16 cellular contexts compared by ENCODE assay signal in genomic region chr1:199932462-199932861, GRCh38.
A peak's percentile ranks its signal among the peaks of the same experiment; 100 is the strongest.
DNase-seq lines count a peak whose midpoint lies in the region; ATAC-seq and TF ChIP-seq lines count a peak whose summit lies in the region.
"Had no signal": no experiment of that assay in that cellular context is flagged by ENCODE, and none has a peak within 500 bp of the region (broad histone marks: within the 10 kb centered on the region; RNA-seq: fewer than 3 reads in every experiment).

No MANE protein-coding gene starts in this region.

- H3K4me3 Mint-ChIP-seq in dendritic cell treated with granulocyte-macrophage colony-stimulating factor and Interleukin-4, amounts not matched to agents 40 ng/mL and 50 ng/mL, for 4 days = peak overlapping the region; percentile 64

- intact Hi-C loops in dendritic cell treated with granulocyte-macrophage colony-stimulating factor and Interleukin-4, amounts not matched to agents 40 ng/mL and 50 ng/mL, for 4 days (cut with micrococcal nuclease) = no loop called here

- TF ChIP-seq CTCF in SK-N-SH (IDR thresholded peaks at IDR 0.05) = no peak
- no peak for TF ChIP-seq CTCF in NB4 (IDR thresholded peaks at IDR 0.05; ENCODE audit: low read depth, low read length)
- TF ChIP-seq CTCF in osteoblast (IDR thresholded peaks at IDR 0.05; ENCODE audit: extremely low read depth, low read depth, low read length) = no peak

- H3K9ac ChIP-seq in SK-N-SH = no peak overlapping the region

- H3K9me3 ChIP-seq in SK-N-SH = no peaks in the 10 kb centered on the region
- H3K9me3 ChIP-seq in osteoblast (ENCODE audit: low read depth, low read length) = no peaks in the 10 kb centered on the region
- H3K9me3 ChIP-seq: upper lobe of right lung had no signal

- H3K27me3 ChIP-seq in SK-N-SH (ENCODE audit: insufficient read depth) (no peaks in the 10 kb centered on the region), osteoblast (ENCODE audit: insufficient read depth, low read length) (no peaks in the 10 kb centered on the region)
- H3K27me3 ChIP-seq: upper lobe of right lung had no signal

- H3K4me2 ChIP-seq in SK-N-SH (0 out of 2 replicates have a peak overlapping the region, but pooled peaks have one; percentile 8), osteoblast (ENCODE audit: insufficient read depth, low read length) (peak overlapping the region; percentile 52)
- H3K4me2 ChIP-seq: PC-9 had no signal

- DNase-seq in SK-N-SH (no peak), NB4 (ENCODE audit: low read depth) (no peak), osteoblast (ENCODE audit: insufficient read length, low spot score, missing footprints) (no peak), NOMO-1 treated with dmso at 0.1 percent for 144 hours (lab: John Stamatoyannopoulos, UW; ENCODE audit: unreplicated experiment) (no peak)
- DNase-seq: activated CD4-positive, alpha-beta T cell treated with anti-CD3 and anti-CD28 coated beads for 48 hours; left cardiac atrium; NCI-H1417; NCI-H446; PC-9; spleen; upper lobe of right lung had no signal

- H3K4me1 Mint-ChIP-seq in dendritic cell treated with granulocyte-macrophage colony-stimulating factor and Interleukin-4, amounts not matched to agents 40 ng/mL and 50 ng/mL, for 4 days (ENCODE audit: low read depth) = peaks cover 15% of the 10 kb centered on the region

- H3K9me2 ChIP-seq in SK-N-SH = no peaks in the 10 kb centered on the region

- no peak overlapping the region for H3K4me3 ChIP-seq in SK-N-SH (ENCODE audit: low read depth in 2 of 2, low read length in 1 of 2)
- H3K4me3 ChIP-seq in NB4 (ENCODE audit: low read depth, low read length) = peak overlapping the region; percentile 70
- H3K4me3 ChIP-seq in osteoblast (ENCODE audit: insufficient read depth, low read length) = peak overlapping the region; percentile 36
- H3K4me3 ChIP-seq: PC-9, upper lobe of right lung had no signal

- no peak for TF ChIP-seq EP300 in SK-N-SH (IDR thresholded peaks at IDR 0.05; ENCODE audit: borderline replicate concordance in 1 of 2, low read depth in 1 of 2, low read length in 1 of 2)

- H3K36me3 ChIP-seq in SK-N-SH (replicated peaks in 1 of 2; ENCODE audit: control insufficient read depth in 1 of 2, insufficient read depth in 2 of 2, low read length in 1 of 2) (no peaks in the 10 kb centered on the region), osteoblast (ENCODE audit: insufficient read depth, low read length) (no peaks in the 10 kb centered on the region)
- H3K36me3 ChIP-seq: spleen, upper lobe of right lung had no signal

- no peaks in the 10 kb centered on the region for H3K9me3 Mint-ChIP-seq in dendritic cell treated with granulocyte-macrophage colony-stimulating factor and Interleukin-4, amounts not matched to agents 40 ng/mL and 50 ng/mL, for 4 days
- H3K9me3 Mint-ChIP-seq: stimulated activated memory B cell treated with anti-CD40 and anti-IgM and Interleukin-4, amounts not matched to agents 10 μg/mL and 1 μg/mL and 100 μg/mL, for 72 hours had no signal

- POLR2A ChIA-PET in SK-N-SH (lab: Yijun Ruan, JAX) = no interaction called here

- no peak for TF ChIP-seq POLR2A in NB4 (IDR thresholded peaks at IDR 0.05; ENCODE audit: extremely low read depth, insufficient read length)

- H3F3A ChIP-seq in SK-N-SH (replicated peaks; ENCODE audit: insufficient read depth) = no peaks in the 10 kb centered on the region

- H3K27ac ChIP-seq in SK-N-SH (ENCODE audit: low read depth in 2 of 2, low read length in 1 of 2) (no peak overlapping the region), osteoblast (ENCODE audit: low read depth, low read length) (no peak overlapping the region)
- H3K27ac ChIP-seq: PC-9, upper lobe of right lung had no signal

- H2AFZ ChIP-seq in SK-N-SH (ENCODE audit: low read depth) = no peak overlapping the region
- H2AFZ ChIP-seq in osteoblast (ENCODE audit: low read length) = no peak overlapping the region
- H2AFZ ChIP-seq: PC-9 had no signal

- H3K79me2 ChIP-seq in SK-N-SH (ENCODE audit: insufficient read depth) (no peaks in the 10 kb centered on the region), osteoblast (ENCODE audit: insufficient read depth, low read length) (no peaks in the 10 kb centered on the region)

- no peaks in the 10 kb centered on the region for H4K20me1 ChIP-seq in SK-N-SH (ENCODE audit: insufficient read depth)
- no peaks in the 10 kb centered on the region for H4K20me1 ChIP-seq in osteoblast (ENCODE audit: insufficient read depth, low read length)

- peak overlapping the region; percentile 57 for H3K27ac Mint-ChIP-seq in dendritic cell treated with granulocyte-macrophage colony-stimulating factor and Interleukin-4, amounts not matched to agents 40 ng/mL and 50 ng/mL, for 4 days
- H3K27ac Mint-ChIP-seq: stimulated activated memory B cell treated with anti-CD40 and anti-IgM and Interleukin-4, amounts not matched to agents 10 μg/mL and 1 μg/mL and 100 μg/mL, for 72 hours had no signal

- CTCF ChIA-PET in SK-N-SH (lab: Yijun Ruan, JAX) = no interaction called here

- WGBS in SK-N-SH (ENCODE audit: low lambda C conversion rate) = 63% methylated on average over 2 of the region's 2 CpGs

- no peaks in the 10 kb centered on the region for H3K27me3 Mint-ChIP-seq in dendritic cell treated with granulocyte-macrophage colony-stimulating factor and Interleukin-4, amounts not matched to agents 40 ng/mL and 50 ng/mL, for 4 days

- no peaks in the 10 kb centered on the region for H3K36me3 Mint-ChIP-seq in dendritic cell treated with granulocyte-macrophage colony-stimulating factor and Interleukin-4, amounts not matched to agents 40 ng/mL and 50 ng/mL, for 4 days (ENCODE audit: low read depth)
- H3K36me3 Mint-ChIP-seq: stimulated activated memory B cell treated with anti-CD40 and anti-IgM and Interleukin-4, amounts not matched to agents 10 μg/mL and 1 μg/mL and 100 μg/mL, for 72 hours had no signal

- no peaks in the 10 kb centered on the region for H3K4me1 ChIP-seq in SK-N-SH (ENCODE audit: control insufficient read depth in 1 of 2, insufficient read depth in 2 of 2, low read depth in 1 of 2, low read length in 1 of 2)
- H3K4me1 ChIP-seq in osteoblast (ENCODE audit: insufficient read depth, low read length) = no peaks in the 10 kb centered on the region
- H3K4me1 ChIP-seq: upper lobe of right lung had no signal

- no peak for TF ChIP-seq RAD21 in SK-N-SH (IDR thresholded peaks at IDR 0.05; ENCODE audit: low read length)

- ATAC-seq in SK-N-SH treated with all-trans-retinoic acid at 6 μM for 48 hours = no peak
- no peak for ATAC-seq in GM19328 (IDR thresholded peaks at IDR 0.05; ENCODE audit: unreplicated experiment)
- ATAC-seq in esophagus mucosa = no peak
- ATAC-seq: left cardiac atrium; stimulated activated memory B cell treated with anti-CD40 and anti-IgM and Interleukin-4, amounts not matched to agents 10 μg/mL and 1 μg/mL and 100 μg/mL, for 72 hours had no signal

TF ChIP-seq in SK-N-SH, 30 proteins besides CTCF, POLR2A, EP300 and RAD21 (continues in another document):
- no peak for TF ChIP-seq SMC3 (IDR thresholded peaks at IDR 0.05; ENCODE audit: low read depth, low read length)
- TF ChIP-seq MXI1 (IDR thresholded peaks at IDR 0.05; ENCODE audit: low read depth, low read length) = no peak
- TF ChIP-seq RFX5 (IDR thresholded peaks at IDR 0.05; ENCODE audit: low read length) = no peak
- TF ChIP-seq JUND (IDR thresholded peaks at IDR 0.05) = no peak
- TF ChIP-seq GATA2 (CRISPR knock-in tag; IDR thresholded peaks at IDR 0.05) = no peak
- no peak for TF ChIP-seq FOXJ3 (CRISPR knock-in tag; IDR thresholded peaks at IDR 0.05)
- TF ChIP-seq IRF3 (IDR thresholded peaks at IDR 0.05; ENCODE audit: low read depth, low read length) = no peak
- no peak for TF ChIP-seq TEAD4 (IDR thresholded peaks at IDR 0.05; ENCODE audit: borderline replicate concordance, insufficient read depth)

TF ChIP-seq in SK-N-SH treated with all-trans-retinoic acid at 6 μM for 48 hours, 23 proteins besides CTCF, POLR2A, EP300 and RAD21 (continues in another document):
- TF ChIP-seq ZNF70 (CRISPR knock-in tag; IDR thresholded peaks at IDR 0.05) = no peak
- no peak for TF ChIP-seq PATZ1 (CRISPR knock-in tag; IDR thresholded peaks at IDR 0.05; ENCODE audit: borderline replicate concordance)
- TF ChIP-seq RARB (CRISPR knock-in tag; IDR thresholded peaks at IDR 0.05) = no peak
- TF ChIP-seq ZNF8 (CRISPR knock-in tag; IDR thresholded peaks at IDR 0.05) = no peak
- TF ChIP-seq GLIS3 (CRISPR knock-in tag; IDR thresholded peaks at IDR 0.05) = no peak
- no peak for TF ChIP-seq SNAI2 (CRISPR knock-in tag; IDR thresholded peaks at IDR 0.05)

Comparison
In these comparisons a context has a peak if more than half of its experiments do, and no peak if none do; other contexts are left out.
1. H3K4me3 ChIP-seq: peak in NB4 (single experiment) and osteoblast (single experiment); none in SK-N-SH (0 of 2).